Comparison of ENCODE assay signal across 8 cellular contexts in genomic region chr15:74302821-74303359, GRCh38.
A peak's percentile ranks its signal among the peaks of the same experiment; 100 is the strongest.
DNase-seq lines count a peak whose midpoint lies in the region; ATAC-seq, FAIRE-seq and TF ChIP-seq lines count a peak whose summit lies in the region.

No MANE protein-coding gene starts in this region.

- peaks cover 62% of the 10 kb centered on the region for H3K27me3 ChIP-seq in adipocyte (replicated peaks; ENCODE audit: control insufficient read depth, insufficient read depth, low read length)

- no peak overlapping the region for H3K4me2 ChIP-seq in A549

- no peaks in the 10 kb centered on the region for H3K9me3 ChIP-seq in A549
- H3K9me3 ChIP-seq in adipocyte (ENCODE audit: control insufficient read depth, low read length): no peaks in the 10 kb centered on the region

- no peak overlapping the region for H3K4me3 Mint-ChIP-seq in stimulated activated effector memory CD8-positive, alpha-beta T cell treated with anti-CD3 and anti-CD28 coated beads, Interleukin-12 subunit alpha, Interleukin-12 subunit beta, amount 100 ng/mL, for 72 hours

- WGBS in A549 (ENCODE audit: missing lambda C conversion rate): 49% methylated on average over 3 of the region's 7 CpGs

- TF ChIP-seq RAD21 in A549 (conservative IDR thresholded peaks at IDR 0.05 in 1 of 2, IDR thresholded peaks at IDR 0.05 in 1 of 2): peak; percentile 76 to 78

- TF ChIP-seq POLR2A in A549 (IDR thresholded peaks at IDR 0.05; ENCODE audit: low read length) (no peak), GM12891 (IDR thresholded peaks at IDR 0.05; ENCODE audit: low read depth, low read length) (no peak)

- no peak overlapping the region for H3K27ac Mint-ChIP-seq in stimulated activated effector memory CD8-positive, alpha-beta T cell treated with anti-CD3 and anti-CD28 coated beads, Interleukin-12 subunit alpha, Interleukin-12 subunit beta, amount 100 ng/mL, for 72 hours

- no peak for FAIRE-seq in A549 (lab: Jason Lieb, UNC)
- peak; percentile 74 for FAIRE-seq in GM12891 (lab: Jason Lieb, UNC)

- no peaks in the 10 kb centered on the region for H3K4me1 Mint-ChIP-seq in stimulated activated effector memory CD8-positive, alpha-beta T cell treated with anti-CD3 and anti-CD28 coated beads, Interleukin-12 subunit alpha, Interleukin-12 subunit beta, amount 100 ng/mL, for 72 hours

- no peaks in the 10 kb centered on the region for H3K9me3 Mint-ChIP-seq in stimulated activated effector memory CD8-positive, alpha-beta T cell treated with anti-CD3 and anti-CD28 coated beads, Interleukin-12 subunit alpha, Interleukin-12 subunit beta, amount 100 ng/mL, for 72 hours

- H3K27ac ChIP-seq in A549: peak overlapping the region in 1 of 2 experiments; percentile 68; a peak in 3 of 6 replicates

- peak; percentile 69 for TF ChIP-seq CTCF in A549 (IDR thresholded peaks at IDR 0.05)

- H3K4me1 ChIP-seq in A549: peaks cover 19% of the 10 kb centered on the region
- H3K4me1 ChIP-seq in adipocyte (ENCODE audit: control insufficient read depth, insufficient read depth, low read length): no peaks in the 10 kb centered on the region

- POLR2A ChIA-PET in A549 (lab: Yijun Ruan, JAX): no interaction called here

- DNase-seq in A549 (ENCODE audit: low read depth in 1 of 2, low spot score in 1 of 2): peak; percentile 38 to 49
- peak; percentile 79 for DNase-seq in GM12891 (ENCODE audit: insufficient read length, low spot score)
- peak; percentile 51 for DNase-seq in NCI-H748 (lab: John Stamatoyannopoulos, UW; ENCODE audit: unreplicated experiment)
- peak; percentile 63 for DNase-seq in adipocyte (ENCODE audit: low read depth)
- DNase-seq in inferior parietal cortex (ENCODE audit: extremely low spot score): peak; percentile 38
- DNase-seq in stimulated activated effector memory CD8-positive, alpha-beta T cell treated with anti-CD3 and anti-CD28 coated beads, Interleukin-12 subunit alpha, Interleukin-12 subunit beta, amount 100 ng/mL, for 72 hours (ENCODE audit: low spot score in 2 of 2): peak in 1 of 2 donors; percentile 58
- no peak for DNase-seq in effector CD8-positive, alpha-beta T cell (lab: John Stamatoyannopoulos, UW)
- no peak for DNase-seq in SW480 (ENCODE audit: low spot score)

- H3K36me3 ChIP-seq in adipocyte (ENCODE audit: control insufficient read depth, insufficient read depth, low read length, severe bottlenecking): no peaks in the 10 kb centered on the region

- no peak overlapping the region for H3K9ac ChIP-seq in adipocyte (ENCODE audit: low read length)

- no peak for TF ChIP-seq EP300 in A549 (IDR thresholded peaks at IDR 0.05)

- CTCF ChIA-PET in A549 (lab: Yijun Ruan, JAX): interaction anchor here (0.5 to 3.2 kb wide), 14 partner anchors 9 to 418 kb away, joined by 3 to 15 read pairs (median 3); no protein-coding TSS in a partner anchor

- H3K4me3 ChIP-seq in A549 (no peak overlapping the region), adipocyte (ENCODE audit: low read length) (no peak overlapping the region)

- H3K36me3 Mint-ChIP-seq in stimulated activated effector memory CD8-positive, alpha-beta T cell treated with anti-CD3 and anti-CD28 coated beads, Interleukin-12 subunit alpha, Interleukin-12 subunit beta, amount 100 ng/mL, for 72 hours: no peaks in the 10 kb centered on the region

- peak; percentile 58 to 84; a peak in 3 of 6 replicates for ATAC-seq in A549
- ATAC-seq in stimulated activated effector memory CD8-positive, alpha-beta T cell treated with anti-CD3 and anti-CD28 coated beads, Interleukin-12 subunit alpha, Interleukin-12 subunit beta, amount 100 ng/mL, for 72 hours: peak; percentile 46

TF ChIP-seq in A549, 52 proteins besides CTCF, POLR2A, EP300 and RAD21:
- no peak for TF ChIP-seq ZC3H11A (IDR thresholded peaks at IDR 0.05)
- peak; percentile 89 for TF ChIP-seq SMC3 (IDR thresholded peaks at IDR 0.05)
- TF ChIP-seq EHMT2 (IDR thresholded peaks at IDR 0.05; ENCODE audit: low read depth): no peak
- TF ChIP-seq MAFK (IDR thresholded peaks at IDR 0.05; ENCODE audit: partially characterized antibody): no peak
- TF ChIP-seq ZSCAN20 (CRISPR knock-in tag; IDR thresholded peaks at IDR 0.05): no peak
- no peak for TF ChIP-seq HDAC2 (IDR thresholded peaks at IDR 0.05)

TF ChIP-seq in GM12891, 5 proteins besides CTCF, POLR2A, EP300 and RAD21:
- TF ChIP-seq SPI1 (IDR thresholded peaks at IDR 0.05; ENCODE audit: low read depth, low read length) (no peak), POU2F2 (IDR thresholded peaks at IDR 0.05; ENCODE audit: low read depth, low read length) (no peak)

Comparison
In these comparisons a context has a peak if more than half of its experiments do, and no peak if none do; other contexts are left out.
1. DNase-seq: peak in A549 (2 of 2), GM12891 (single experiment), NCI-H748 (single experiment), adipocyte (single experiment) and inferior parietal cortex (single experiment); none in effector CD8-positive, alpha-beta T cell (single experiment) and SW480 (single experiment).